Comparison of ENCODE assay signal across 21 cellular contexts in the genomic region with DNA sequence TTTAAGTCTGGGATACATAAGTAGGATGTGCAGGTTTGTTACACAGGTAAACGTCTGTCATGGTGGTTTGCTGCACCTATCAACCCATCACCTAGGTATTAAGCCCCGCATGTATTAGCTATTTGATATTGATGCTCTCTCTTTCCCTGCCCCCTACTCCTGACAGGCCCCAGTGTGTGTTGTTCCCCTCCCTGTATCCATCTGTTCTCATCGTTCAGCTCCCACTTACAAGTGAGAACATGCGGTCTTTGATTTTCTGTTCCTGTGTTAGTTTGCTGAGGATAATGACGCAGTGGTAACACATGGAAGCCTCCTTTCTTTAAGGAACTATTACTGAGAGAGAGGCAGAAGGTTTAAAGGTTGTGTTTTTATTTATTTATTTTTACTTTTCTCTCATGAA.
"Had no signal": no experiment of that assay in that cellular context is flagged by ENCODE, and none has a peak within 500 bp of the region (broad histone marks: within the 10 kb centered on the region; RNA-seq: fewer than 3 reads in every experiment).

No MANE protein-coding gene starts in this region.

- H3K9me3 ChIP-seq: colonic mucosa, esophagus squamous epithelium, gastrocnemius medialis, heart left ventricle, sigmoid colon, uterus had no signal

- H3K27ac ChIP-seq: colonic mucosa, esophagus squamous epithelium, gastrocnemius medialis, heart left ventricle, sigmoid colon, uterus had no signal

- DNase-seq: activated CD4-positive, alpha-beta T cell treated with anti-CD3 and anti-CD28 coated beads for 36 hours; activated CD4-positive, alpha-beta T cell treated with anti-CD3 and anti-CD28 coated beads, Interleukin-2, amount 50 U/mL, for 48 hours; activated naive CD4-positive, alpha-beta T cell treated with Interleukin-2 at 50 U/mL for 16 hours; activated naive CD8-positive, alpha-beta T cell treated with anti-CD3 and anti-CD28 coated beads for 36 hours; activated T-cell treated with anti-CD3 and anti-CD28 coated beads, Interleukin-2, amount 50 U/mL, for 48 hours; central memory CD4-positive, alpha-beta T cell; colonic mucosa; endodermal cell; esophagus squamous epithelium; gastrocnemius medialis; heart left ventricle; left ventricle myocardium superior; mammary epithelial cell; midbrain; natural killer cell; retina; sigmoid colon; stimulated activated CD4-positive, alpha-beta T cell treated with anti-CD3 and anti-CD28 coated beads, Interleukin-15, amount 100 ng/mL, for 24 hours; stimulated activated naive B cell treated with anti-CD40 and anti-IgM and Interleukin-4, amounts not matched to agents 10 μg/mL and 1 μg/mL and 100 μg/mL, for 72 hours; uterus had no signal

- H3K4me3 ChIP-seq: colonic mucosa, esophagus squamous epithelium, gastrocnemius medialis, heart left ventricle, sigmoid colon, smooth muscle cell, uterus had no signal

- H3K27me3 ChIP-seq: colonic mucosa, esophagus squamous epithelium, gastrocnemius medialis, heart left ventricle, sigmoid colon, uterus had no signal

- H3K36me3 ChIP-seq: colonic mucosa, esophagus squamous epithelium, gastrocnemius medialis, heart left ventricle, sigmoid colon, uterus had no signal

- H3K4me1 ChIP-seq: colonic mucosa, esophagus squamous epithelium, gastrocnemius medialis, uterus had no signal
